Comparison of ENCODE assay signal across 8 cellular contexts in genomic region chr10:102113261-102113955, GRCh38. TPM values are rescaled to one million over a fixed set of nuclear protein-coding genes. Genes with fewer than 3 reads are reported as not detected.
DNase-seq lines count a peak whose midpoint lies in the region; ATAC-seq and TF ChIP-seq lines count a peak whose summit lies in the region.

No MANE protein-coding gene starts in this region.

- 62 to 72% (median 68%) methylated on average over 7 of the region's 7 CpGs for WGBS in psoas muscle, 3 donors

- H3K4me1 ChIP-seq in ES-I3 (ENCODE audit: insufficient read depth, low read length): peaks cover 40% of the 10 kb centered on the region
- peaks cover 37% of the 10 kb centered on the region for H3K4me1 ChIP-seq in RWPE2 (ENCODE audit: insufficient read depth, poor library complexity, severe bottlenecking)
- H3K4me1 ChIP-seq in psoas muscle: peaks cover 54% of the 10 kb centered on the region

- intact Hi-C loops in psoas muscle (cut with DNase I): no loop called here

- H3K27ac ChIP-seq in RWPE2 (ENCODE audit: poor library complexity, severe bottlenecking) (peak overlapping the region; percentile 73), psoas muscle (peak overlapping the region; percentile 92)

- peak overlapping the region; percentile 78 for H3K9ac ChIP-seq in ES-I3 (ENCODE audit: low read depth, low read length)

- H3K36me3 ChIP-seq in ES-I3 (ENCODE audit: insufficient read depth, low read length) (peaks cover 14% of the 10 kb centered on the region), RWPE2 (ENCODE audit: low read depth) (peaks cover 34% of the 10 kb centered on the region), psoas muscle (ENCODE audit: insufficient read depth in 1 of 2, low read depth in 1 of 2) (peaks cover 6 to 35% of the 10 kb centered on the region in 2 donors)

- DNase-seq in RWPE2 (ENCODE audit: low spot score) (no peak), psoas muscle (no peak), NCI-H2029 treated with DMSO at 0.1 percent for 48 hours (lab: John Stamatoyannopoulos, UW) (no peak), mucosa of gallbladder (ENCODE audit: low spot score) (no peak)

- no peaks in the 10 kb centered on the region for H3K27me3 ChIP-seq in RWPE2 (ENCODE audit: insufficient read depth, poor library complexity, severe bottlenecking)
- no peaks in the 10 kb centered on the region for H3K27me3 ChIP-seq in psoas muscle (ENCODE audit: insufficient read depth in 3 of 3, low read length in 2 of 3)

- no peaks in the 10 kb centered on the region for H3K9me3 ChIP-seq in ES-I3 (ENCODE audit: control insufficient read depth, insufficient read depth, low read length)
- no peaks in the 10 kb centered on the region for H3K9me3 ChIP-seq in RWPE2 (ENCODE audit: severe bottlenecking)
- H3K9me3 ChIP-seq in psoas muscle: no peaks in the 10 kb centered on the region

- TF ChIP-seq CTCF in RWPE2 (IDR thresholded peaks at IDR 0.05; ENCODE audit: poor library complexity, severe bottlenecking) (no peak), psoas muscle (IDR thresholded peaks at IDR 0.05) (no peak)

- H3K4me3 ChIP-seq in RWPE2 (ENCODE audit: severe bottlenecking) (peak overlapping the region; percentile 43), psoas muscle (peak overlapping the region; percentile 83)

- ATAC-seq in RWPE2 (ENCODE audit: low read depth) (peak; percentile 52), esophagus mucosa (peak; percentile 88), psoas muscle (no peak), GM21390 (IDR thresholded peaks at IDR 0.05; ENCODE audit: unreplicated experiment) (no peak), HG02973 (IDR thresholded peaks at IDR 0.05; ENCODE audit: unreplicated experiment) (no peak)

RNA-seq across cellular contexts. Expression of gene LDB1, which starts 6.8 kb away (rescaled TPM):
- total RNA-seq in esophagus mucosa (28.9 TPM), psoas muscle (10 to 100 TPM; 22.0 to 29.8 (median 26.8) TPM), mucosa of gallbladder (77.8 TPM)
- 10 to 100 TPM; 13.9 to 24.9 (median 14.6) TPM for polyA plus RNA-seq in psoas muscle

RNA-seq across cellular contexts. Expression of gene PPRC1, which starts 19.4 kb away (rescaled TPM):
- total RNA-seq in esophagus mucosa: 27.4 TPM
- total RNA-seq in psoas muscle: 10 to 100 TPM; 14.9 to 57.5 (median 32.1) TPM
- polyA plus RNA-seq in psoas muscle: 10 to 100 TPM; 14.7 to 32.2 (median 15.5) TPM
- 20.8 TPM for total RNA-seq in mucosa of gallbladder

RNA-seq across cellular contexts. Expression of gene NOLC1, which starts 38.8 kb away (rescaled TPM):
- 57.5 TPM for total RNA-seq in esophagus mucosa
- 10 to 100 TPM; 38.7 to 86.1 (median 64.4) TPM for total RNA-seq in psoas muscle
- 10 to 100 TPM; 25.8 to 77.5 (median 54.1) TPM for polyA plus RNA-seq in psoas muscle
- 37.8 TPM for total RNA-seq in mucosa of gallbladder

RNA-seq across cellular contexts. Expression of gene HPS6, which starts 48.3 kb away (rescaled TPM):
- total RNA-seq in esophagus mucosa: 14.2 TPM
- 10 to 100 TPM in 2 of 4 donors, 1 to 10 TPM in 2; 8.8 to 13.2 (median 10.1) TPM for total RNA-seq in psoas muscle
- polyA plus RNA-seq in psoas muscle: 10 to 100 TPM in 1 of 3 donors, 1 to 10 TPM in 2; 7.3 to 12.5 (median 9.8) TPM
- 22.8 TPM for total RNA-seq in mucosa of gallbladder

RNA-seq across cellular contexts. Expression of gene ARMH3, which starts 57.4 kb away (rescaled TPM):
- total RNA-seq in esophagus mucosa: 21.7 TPM
- 10 to 100 TPM; 14.1 to 22.9 (median 18.4) TPM for total RNA-seq in psoas muscle
- polyA plus RNA-seq in psoas muscle: 10 to 100 TPM; 26.0 to 38.7 (median 30.2) TPM
- total RNA-seq in mucosa of gallbladder: 26.4 TPM

Comparison
In these comparisons a context has a peak if more than half of its experiments do, and no peak if none do; other contexts are left out.
1. ATAC-seq: peak in RWPE2 (single experiment) and esophagus mucosa (single experiment); none in psoas muscle (0 of 4), GM21390 (single experiment) and HG02973 (single experiment).